Comparison of ENCODE assay signal across 1 cellular context in genomic region chr22:49800408-49801238, GRCh38.
TF ChIP-seq lines count a peak whose summit lies in the region.

No MANE protein-coding gene starts in this region.

TF ChIP-seq in WTC11, 78 proteins besides CTCF, POLR2A, EP300 and RAD21 (continued from another document):
- no peak for TF ChIP-seq E2F4 (CRISPR knock-in tag; IDR thresholded peaks at IDR 0.05; ENCODE audit: borderline replicate concordance, low read depth)
